In genomic region chr10:8053446-8054242, GRCh38 we compare ENCODE assay signal across 7 cellular contexts. TPM values are rescaled to one million over a fixed set of nuclear protein-coding genes. Genes with fewer than 3 reads are reported as not detected.
DNase-seq lines count a peak whose midpoint lies in the region; ATAC-seq and TF ChIP-seq lines count a peak whose summit lies in the region.

No MANE protein-coding gene starts in this region.

- POLR2A ChIA-PET in activated CD4-positive, alpha-beta T cell treated with anti-CD3 and anti-CD28 coated beads for 36 hours (lab: Charles Lee): interaction anchor here (0.6 kb wide), 2 partner anchors 12 to 13 kb away, joined by 3 to 4 read pairs; no protein-coding TSS in a partner anchor

- peak overlapping the region; percentile 24 for H3K4me3 ChIP-seq in lower leg skin (ENCODE audit: low read depth, poor library complexity, severe bottlenecking)

- no peaks in the 10 kb centered on the region for H3K9me3 Mint-ChIP-seq in activated CD4-positive, alpha-beta T cell treated with anti-CD3 and anti-CD28 coated beads for 36 hours (ENCODE audit: low read depth)
- no peaks in the 10 kb centered on the region for H3K9me3 Mint-ChIP-seq in dendritic cell treated with granulocyte-macrophage colony-stimulating factor and Interleukin-4, amounts not matched to agents 40 ng/mL and 50 ng/mL, for 4 days

- CTCF ChIA-PET in activated CD4-positive, alpha-beta T cell treated with anti-CD3 and anti-CD28 coated beads for 36 hours (lab: Charles Lee): interaction anchor here (0.5 to 1.0 kb wide), 5 partner anchors 83 to 445 kb away, joined by 3 to 4 read pairs (median 3); no protein-coding TSS in a partner anchor

- H3K36me3 Mint-ChIP-seq in activated CD4-positive, alpha-beta T cell treated with anti-CD3 and anti-CD28 coated beads for 36 hours (ENCODE audit: low read depth): peaks cover 27% of the 10 kb centered on the region
- H3K36me3 Mint-ChIP-seq in dendritic cell treated with granulocyte-macrophage colony-stimulating factor and Interleukin-4, amounts not matched to agents 40 ng/mL and 50 ng/mL, for 4 days (ENCODE audit: low read depth): no peaks in the 10 kb centered on the region

- peaks cover 39% of the 10 kb centered on the region for H3K4me1 Mint-ChIP-seq in activated CD4-positive, alpha-beta T cell treated with anti-CD3 and anti-CD28 coated beads for 36 hours
- H3K4me1 Mint-ChIP-seq in dendritic cell treated with granulocyte-macrophage colony-stimulating factor and Interleukin-4, amounts not matched to agents 40 ng/mL and 50 ng/mL, for 4 days (ENCODE audit: low read depth): peaks cover 62% of the 10 kb centered on the region

- WGBS in lower leg skin, 2 donors: 1 to 2% methylated on average over 27 to 42 of the region's 60 CpGs

- H3K27me3 Mint-ChIP-seq in activated CD4-positive, alpha-beta T cell treated with anti-CD3 and anti-CD28 coated beads for 36 hours: peaks cover 18% of the 10 kb centered on the region
- peaks cover 92% of the 10 kb centered on the region for H3K27me3 Mint-ChIP-seq in dendritic cell treated with granulocyte-macrophage colony-stimulating factor and Interleukin-4, amounts not matched to agents 40 ng/mL and 50 ng/mL, for 4 days

- ATAC-seq in GM18498 (IDR thresholded peaks at IDR 0.05; ENCODE audit: unreplicated experiment) (peak; percentile 67), HG02642 (IDR thresholded peaks at IDR 0.05; ENCODE audit: poor library complexity, unreplicated experiment) (peak; percentile 74)
- peak; percentile 67 for ATAC-seq in activated CD4-positive, alpha-beta T cell treated with anti-CD3 and anti-CD28 coated beads for 36 hours

- intact Hi-C loops in activated CD4-positive, alpha-beta T cell treated with anti-CD3 and anti-CD28 coated beads for 36 hours (cut with DNase I, micrococcal nuclease): loop anchor here (1.0 to 10.0 kb wide), 19 partner anchors 12 to 1851 kb away; partner anchors contain the start of genes ATP5F1C (in 1 of the 2), PFKFB3 (in 1 of the 2) and TAF3 (in 1 of the 2)
- intact Hi-C loops in dendritic cell treated with granulocyte-macrophage colony-stimulating factor and Interleukin-4, amounts not matched to agents 40 ng/mL and 50 ng/mL, for 4 days (cut with micrococcal nuclease): no loop called here
- intact Hi-C loops in lower leg skin (cut with DNase I; ENCODE audit: low total_unique reads): loop anchor here (10.0 kb wide), 1 partner anchor 821 kb away; no protein-coding TSS in a partner anchor

- no peak for TF ChIP-seq POLR2A in lower leg skin (IDR thresholded peaks at IDR 0.05)

- peak overlapping the region; percentile 96 for H3K4me3 Mint-ChIP-seq in activated CD4-positive, alpha-beta T cell treated with anti-CD3 and anti-CD28 coated beads for 36 hours
- H3K4me3 Mint-ChIP-seq in dendritic cell treated with granulocyte-macrophage colony-stimulating factor and Interleukin-4, amounts not matched to agents 40 ng/mL and 50 ng/mL, for 4 days: peak overlapping the region; percentile 66

- peak overlapping the region; percentile 94 for H3K27ac Mint-ChIP-seq in activated CD4-positive, alpha-beta T cell treated with anti-CD3 and anti-CD28 coated beads for 36 hours
- H3K27ac Mint-ChIP-seq in dendritic cell treated with granulocyte-macrophage colony-stimulating factor and Interleukin-4, amounts not matched to agents 40 ng/mL and 50 ng/mL, for 4 days: no peak overlapping the region

- DNase-seq in NCI-H1105 (lab: John Stamatoyannopoulos, UW) (peak; percentile 41), lower leg skin (ENCODE audit: low spot score in 2 of 2) (peak; percentile 70 to 94)
- peak; percentile 98 for DNase-seq in activated CD4-positive, alpha-beta T cell treated with anti-CD3 and anti-CD28 coated beads for 36 hours
- peak; percentile 90 to 96 (median 92) for DNase-seq in stimulated activated CD4-positive, alpha-beta T cell treated with anti-CD3 and anti-CD28 coated beads, TNF-alpha, amount 100 ng/mL, for 24 hours (ENCODE audit: low read depth in 3 of 3)

- TF ChIP-seq CTCF in lower leg skin (IDR thresholded peaks at IDR 0.05): peak in 1 of 3 donors; percentile 31

RNA-seq across cellular contexts. Expression of gene GATA3, which starts 0.8 kb away (rescaled TPM):
- 10 to 100 TPM; 23.5 to 30.2 TPM for total RNA-seq in activated CD4-positive, alpha-beta T cell treated with anti-CD3 and anti-CD28 coated beads for 36 hours
- 100 to 1,000 TPM; 110 to 303 (median 163) TPM for total RNA-seq in lower leg skin

Comparison
In these comparisons a context has a peak if more than half of its experiments do, and no peak if none do; other contexts are left out.
1. Peak in every context shown above with its lines: DNase-seq, ATAC-seq and H3K4me3 ChIP-seq.
2. DNase-seq: peak in every context shown above with its lines; median percentile 98 in activated CD4-positive, alpha-beta T cell treated with anti-CD3 and anti-CD28 coated beads for 36 hours; 92 in stimulated activated CD4-positive, alpha-beta T cell treated with anti-CD3 and anti-CD28 coated beads, TNF-alpha, amount 100 ng/mL, for 24 hours; 82 in lower leg skin; 41 in NCI-H1105.